21 cellular contexts compared by ENCODE assay signal in the genomic region with DNA sequence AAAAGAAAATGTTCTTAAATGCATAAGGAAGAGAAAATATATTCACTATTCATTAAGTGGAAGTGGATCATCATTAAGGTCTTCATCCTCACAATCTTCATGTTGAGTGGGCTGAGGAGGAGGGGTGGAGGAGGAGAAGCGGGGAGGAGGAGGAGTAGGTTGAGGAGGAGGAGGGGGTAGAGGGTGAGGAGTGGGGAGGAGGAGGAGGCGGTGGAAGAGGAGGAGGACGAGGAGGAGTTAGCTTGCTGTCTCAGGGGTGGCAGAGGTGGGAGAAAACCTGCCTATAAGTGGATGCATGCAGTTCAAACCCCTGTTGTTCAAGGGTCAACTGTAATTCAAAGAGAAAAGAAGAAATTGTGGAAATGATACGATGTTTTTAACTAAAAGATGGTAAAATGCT.
DNase-seq lines count a peak whose midpoint lies in the region; ATAC-seq, FAIRE-seq and TF ChIP-seq lines count a peak whose summit lies in the region.
"Had no signal": no experiment of that assay in that cellular context is flagged by ENCODE, and none has a peak within 500 bp of the region (broad histone marks: within the 10 kb centered on the region; RNA-seq: fewer than 3 reads in every experiment).

No MANE protein-coding gene starts in this region.

- H3K9ac ChIP-seq in HepG2 (ENCODE audit: insufficient read depth, low read depth, low read length) = no peak overlapping the region
- H3K9ac ChIP-seq: KMS-11 had no signal

- POLR2A ChIA-PET in HepG2 (lab: Yijun Ruan, JAX) = no interaction called here

- 12% methylated on average over 4 of the region's 4 CpGs for WGBS in HepG2 (ENCODE audit: low lambda C conversion rate)
- 82 to 88% (median 85%) methylated on average over 4 of the region's 4 CpGs for WGBS in heart left ventricle, 4 donors

- H3K9me3 ChIP-seq in HepG2 (ENCODE audit: low read length) (peaks cover 5% of the 10 kb centered on the region; the same call in 1 of the 2 replicates), heart left ventricle (peaks cover 0 to 13% (median under 1%) of the 10 kb centered on the region in 12 donors)
- H3K9me3 ChIP-seq: SJSA1 had no signal

- no peaks in the 10 kb centered on the region for H3K36me3 Mint-ChIP-seq in activated CD8-positive, alpha-beta memory T cell treated with anti-CD3 and anti-CD28 coated beads, Interleukin-2, amount 10 ng/mL, durations not matched to agents 7 days and 5 days

- DNase-seq in activated CD8-positive, alpha-beta memory T cell treated with anti-CD3 and anti-CD28 coated beads, Interleukin-2, amount 50 U/mL, for 48 hours = peak; percentile 20
- DNase-seq in activated CD8-positive, alpha-beta memory T cell treated with anti-CD3 and anti-CD28 coated beads, Interleukin-2, amount 10 ng/mL, durations not matched to agents 7 days and 5 days = no peak
- DNase-seq in coronary artery (ENCODE audit: low spot score) (peak; percentile 53), HepG2 (ENCODE audit: low spot score) (no peak), ureter (ENCODE audit: low spot score) (peak; percentile 25), COLO829 (ENCODE audit: low spot score) (no peak), heart left ventricle (no peak)
- DNase-seq: 8988T, MM.1S, NCI-H2029, NCI-H2227 treated with DMSO at 0.1 percent for 48 hours, NCI-H526 treated with DMSO at 0.1 percent for 48 hours, PC-9, Right ventricle myocardium superior had no signal

- H3K4me1 Mint-ChIP-seq in activated CD8-positive, alpha-beta memory T cell treated with anti-CD3 and anti-CD28 coated beads, Interleukin-2, amount 10 ng/mL, durations not matched to agents 7 days and 5 days = no peaks in the 10 kb centered on the region

- TF ChIP-seq CTCF in coronary artery (IDR thresholded peaks at IDR 0.05) (no peak), HepG2 (CRISPR knock-in tag; IDR thresholded peaks at IDR 0.05) (no peak), heart left ventricle (IDR thresholded peaks at IDR 0.05) (no peak)

- H3K9me3 Mint-ChIP-seq in activated CD8-positive, alpha-beta memory T cell treated with anti-CD3 and anti-CD28 coated beads, Interleukin-2, amount 10 ng/mL, durations not matched to agents 7 days and 5 days (ENCODE audit: low read depth) = no peaks in the 10 kb centered on the region

- H3K36me3 ChIP-seq in HepG2 (replicated peaks in 1 of 2; ENCODE audit: control insufficient read depth in 1 of 2, insufficient read depth in 2 of 2, low read length in 2 of 2) (no peaks in the 10 kb centered on the region), heart left ventricle (no peaks in the 10 kb centered on the region)
- H3K36me3 ChIP-seq: SJSA1 had no signal

- H3K4me1 ChIP-seq in HepG2 (ENCODE audit: insufficient read depth, low read length) = peaks cover 12% of the 10 kb centered on the region
- H3K4me1 ChIP-seq in heart left ventricle = no peaks in the 10 kb centered on the region

- no TSS peak for BruUV-seq in HepG2 (replicated peaks; lab: Mats Ljungman, UMichigan)

- H3K4me3 ChIP-seq in coronary artery (no peak overlapping the region), HepG2 (replicated peaks in 1 of 3; ENCODE audit: insufficient read depth in 1 of 3, low read depth in 2 of 3, low read length in 3 of 3) (no peak overlapping the region), heart left ventricle (no peak overlapping the region)
- H3K4me3 ChIP-seq: PC-9, SJSA1 had no signal

- CTCF ChIA-PET in activated CD8-positive, alpha-beta memory T cell treated with anti-CD3 and anti-CD28 coated beads, Interleukin-2, amount 10 ng/mL, durations not matched to agents 7 days and 5 days (lab: Charles Lee) = interaction anchor here (0.6 kb wide), 1 partner anchor 150 kb away, joined by 3 read pairs; no protein-coding TSS in a partner anchor
- CTCF ChIA-PET in HepG2 (lab: Yijun Ruan, JAX; ENCODE audit: low intra/inter-chr PET ratio, low total read pairs) = no interaction called here

- H3K27ac Mint-ChIP-seq in activated CD8-positive, alpha-beta memory T cell treated with anti-CD3 and anti-CD28 coated beads, Interleukin-2, amount 10 ng/mL, durations not matched to agents 7 days and 5 days = no peak overlapping the region

- ATAC-seq in activated CD8-positive, alpha-beta memory T cell treated with anti-CD3 and anti-CD28 coated beads, Interleukin-2, amount 10 ng/mL, durations not matched to agents 7 days and 5 days = no peak
- ATAC-seq in HepG2 (no peak), heart left ventricle (no peak), HG02840 (IDR thresholded peaks at IDR 0.05; ENCODE audit: low FRiP score, unreplicated experiment) (no peak)

- H4K20me1 ChIP-seq in HepG2 (ENCODE audit: insufficient read depth, low read length) = no peaks in the 10 kb centered on the region

- peaks cover 8% of the 10 kb centered on the region for H3K27me3 Mint-ChIP-seq in activated CD8-positive, alpha-beta memory T cell treated with anti-CD3 and anti-CD28 coated beads, Interleukin-2, amount 10 ng/mL, durations not matched to agents 7 days and 5 days

- H3K4me3 Mint-ChIP-seq in activated CD8-positive, alpha-beta memory T cell treated with anti-CD3 and anti-CD28 coated beads, Interleukin-2, amount 10 ng/mL, durations not matched to agents 7 days and 5 days = no peak overlapping the region

- FAIRE-seq in HepG2 (lab: Jason Lieb, UNC) = no peak
- FAIRE-seq: D721Med, GM18507, H54, HTR-8/SVneo had no signal

- no peak for TF ChIP-seq POLR2A in HepG2 (IDR thresholded peaks at IDR 0.05; ENCODE audit: insufficient read depth in 1 of 2, low read depth in 2 of 2, low read length in 2 of 2)
- TF ChIP-seq POLR2A in heart left ventricle (IDR thresholded peaks at IDR 0.05) = no peak

- TF ChIP-seq EP300 in HepG2 (IDR thresholded peaks at IDR 0.05; ENCODE audit: low read depth in 2 of 2, low read length in 2 of 2) (no peak), HepG2 (CRISPR knock-in tag; IDR thresholded peaks at IDR 0.05; ENCODE audit: borderline replicate concordance) (no peak)

- no peak overlapping the region for H3K4me2 ChIP-seq in HepG2 (ENCODE audit: low read depth, low read length)
- H3K4me2 ChIP-seq: KMS-11, PC-9 had no signal

- H3K79me2 ChIP-seq in HepG2 (ENCODE audit: insufficient read depth, low read length) = no peaks in the 10 kb centered on the region

- H3K27ac ChIP-seq in coronary artery = no peak overlapping the region
- H3K27ac ChIP-seq in HepG2 (ENCODE audit: extremely low read length, insufficient read depth, low read length) = no peak overlapping the region
- H3K27ac ChIP-seq in heart left ventricle = no peak overlapping the region
- H3K27ac ChIP-seq: KMS-11, SJSA1 had no signal

- in situ Hi-C loops in HepG2 (cut with HindIII; ENCODE audit: extremely low pct_ligation_motif_present, low pct_unique_long_range_greater_than_20kb) = no loop called here

- TF ChIP-seq RAD21 in HepG2 (CRISPR knock-in tag; IDR thresholded peaks at IDR 0.05) = no peak

- no peak overlapping the region for H2AFZ ChIP-seq in HepG2 (ENCODE audit: low read length)
- H2AFZ ChIP-seq: PC-9 had no signal

- intact Hi-C loops in HepG2 (cut with micrococcal nuclease; ENCODE audit: unreplicated experiment) = no loop called here
- intact Hi-C loops in heart left ventricle (cut with DNase I) = no loop called here

- H3K27me3 ChIP-seq in HepG2 (ENCODE audit: control insufficient read depth in 1 of 2, insufficient read depth in 2 of 2, low read length in 2 of 2) = peaks cover 2 to 12% of the 10 kb centered on the region in 2 experiments; a peak in 2 of 5 replicates
- no peaks in the 10 kb centered on the region for H3K27me3 ChIP-seq in heart left ventricle
- H3K27me3 ChIP-seq: SJSA1 had no signal

TF ChIP-seq in HepG2, 621 proteins besides CTCF, POLR2A, EP300 and RAD21:
- TF ChIP-seq, protein P1, sequence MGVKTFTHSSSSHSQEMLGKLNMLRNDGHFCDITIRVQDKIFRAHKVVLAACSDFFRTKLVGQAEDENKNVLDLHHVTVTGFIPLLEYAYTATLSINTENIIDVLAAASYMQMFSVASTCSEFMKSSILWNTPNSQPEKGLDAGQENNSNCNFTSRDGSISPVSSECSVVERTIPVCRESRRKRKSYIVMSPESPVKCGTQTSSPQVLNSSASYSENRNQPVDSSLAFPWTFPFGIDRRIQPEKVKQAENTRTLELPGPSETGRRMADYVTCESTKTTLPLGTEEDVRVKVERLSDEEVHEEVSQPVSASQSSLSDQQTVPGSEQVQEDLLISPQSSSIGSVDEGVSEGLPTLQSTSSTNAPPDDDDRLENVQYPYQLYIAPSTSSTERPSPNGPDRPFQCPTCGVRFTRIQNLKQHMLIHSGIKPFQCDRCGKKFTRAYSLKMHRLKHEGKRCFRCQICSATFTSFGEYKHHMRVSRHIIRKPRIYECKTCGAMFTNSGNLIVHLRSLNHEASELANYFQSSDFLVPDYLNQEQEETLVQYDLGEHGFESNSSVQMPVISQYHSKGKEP (CRISPR knock-in tag; IDR thresholded peaks at IDR 0.05) = no peak
- peak; percentile 75 for TF ChIP-seq PCBP2 (optimal IDR thresholded peaks at IDR 0.05; ENCODE audit: low read depth, low read length, poor library complexity, severe bottlenecking)
- TF ChIP-seq, protein P2, sequence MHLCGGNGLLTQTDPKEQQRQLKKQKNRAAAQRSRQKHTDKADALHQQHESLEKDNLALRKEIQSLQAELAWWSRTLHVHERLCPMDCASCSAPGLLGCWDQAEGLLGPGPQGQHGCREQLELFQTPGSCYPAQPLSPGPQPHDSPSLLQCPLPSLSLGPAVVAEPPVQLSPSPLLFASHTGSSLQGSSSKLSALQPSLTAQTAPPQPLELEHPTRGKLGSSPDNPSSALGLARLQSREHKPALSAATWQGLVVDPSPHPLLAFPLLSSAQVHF (CRISPR knock-in tag; IDR thresholded peaks at IDR 0.05) = no peak
- TF ChIP-seq PHF5A (CRISPR knock-in tag; IDR thresholded peaks at IDR 0.05; ENCODE audit: low read depth, unreplicated experiment) = no peak
TF ChIP-seq in HepG2: peak in this region for 1.

Comparison
In these comparisons a context has a peak if more than half of its experiments do, and no peak if none do; other contexts are left out.
1. DNase-seq: peak in activated CD8-positive, alpha-beta memory T cell treated with anti-CD3 and anti-CD28 coated beads, Interleukin-2, amount 50 U/mL, for 48 hours (single experiment), coronary artery (single experiment) and ureter (single experiment); none in activated CD8-positive, alpha-beta memory T cell treated with anti-CD3 and anti-CD28 coated beads, Interleukin-2, amount 10 ng/mL, durations not matched to agents 7 days and 5 days (single experiment), HepG2 (single experiment), COLO829 (single experiment) and heart left ventricle (0 of 5).